Comparison of ENCODE assay signal across 8 cellular contexts in the genomic region with DNA sequence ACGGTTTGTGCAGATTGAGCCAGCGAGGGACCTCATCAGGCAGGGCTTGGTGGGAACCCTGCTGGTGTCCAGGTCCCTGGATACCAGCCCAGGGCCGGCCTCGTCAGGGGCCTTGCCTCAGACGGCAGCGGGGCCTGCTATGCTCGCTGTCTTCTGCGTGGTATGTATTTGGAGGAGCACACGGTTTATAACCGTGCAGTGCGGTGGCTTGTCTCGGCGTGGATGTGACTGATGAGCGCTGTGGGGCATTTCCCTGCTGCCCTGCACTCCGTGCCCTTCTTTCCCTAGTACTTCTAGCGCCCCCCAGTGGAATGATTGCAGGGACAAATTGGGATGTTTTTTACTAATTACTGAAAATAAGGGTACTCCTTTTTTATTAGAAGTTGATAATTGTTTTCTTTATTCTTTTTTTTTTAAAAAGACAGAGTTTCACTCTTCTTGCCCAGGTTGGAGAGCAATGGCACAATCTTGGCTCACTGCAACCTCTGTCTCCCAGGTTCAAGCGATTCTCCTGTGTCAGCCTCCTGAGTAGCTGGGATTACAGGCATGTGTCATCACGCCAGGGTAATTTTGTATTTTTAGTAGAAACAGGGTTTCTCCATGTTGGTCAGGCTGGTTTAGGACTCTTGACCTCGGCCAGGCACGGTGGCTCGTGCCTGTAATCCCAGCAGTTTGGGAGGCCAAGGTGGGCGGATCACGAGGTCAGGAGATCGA. TPM values are rescaled to one million over a fixed set of nuclear protein-coding genes. Genes with fewer than 3 reads are reported as not detected.
DNase-seq lines count a peak whose midpoint lies in the region; ATAC-seq lines count a peak whose summit lies in the region.

No MANE protein-coding gene starts in this region.

- ATAC-seq in GM19397 (IDR thresholded peaks at IDR 0.05; ENCODE audit: unreplicated experiment) = no peak

- DNase-seq in DMS 273 (lab: John Stamatoyannopoulos, UW; ENCODE audit: unreplicated experiment) (peak; percentile 62), DMS 273 treated with DMSO at 0.1 percent for 48 hours (lab: John Stamatoyannopoulos, UW) (no peak), NCI-H460 (ENCODE audit: extremely low read depth, low read depth) (peak; percentile 62), anterior cingulate cortex (lab: John Stamatoyannopoulos, UW) (peak in 31 of 58 donors; percentile 7 to 75 (median 43)), hippocampal formation (lab: John Stamatoyannopoulos, UW) (peak; percentile 34 to 61), NCI-H146 treated with DMSO at 0.1 percent for 48 hours (lab: John Stamatoyannopoulos, UW; ENCODE audit: unreplicated experiment) (no peak)
- DNase-seq in stimulated activated CD4-positive, alpha-beta T cell treated with anti-CD3 and anti-CD28 coated beads, Interleukin-2, amount 100 ng/mL, for 24 hours = peak; percentile 50 to 60

RNA-seq across cellular contexts. Expression of gene TBCD, which starts 15.3 kb away (rescaled TPM):
- 17.4 and 20.7 TPM in 2 replicates for total RNA-seq in NCI-H460 (2014; rRNA removed; shearing (Covaris generic))
- 79.5 and 104 TPM in 2 replicates for polyA plus RNA-seq in NCI-H460 (2014; cell fraction: nucleus; rRNA removed)

RNA-seq across cellular contexts. Expression of gene FN3K, which starts 31.8 kb away (rescaled TPM):
- 1.5 and 3.1 TPM in 2 replicates for total RNA-seq in NCI-H460 (2014; rRNA removed; shearing (Covaris generic))
- 0.97 and 1.2 TPM in 2 replicates for polyA plus RNA-seq in NCI-H460 (2014; cell fraction: nucleus; rRNA removed)

RNA-seq across cellular contexts. Expression of gene FN3KRP, which starts 50.7 kb away (rescaled TPM):
- total RNA-seq in NCI-H460 (2014; rRNA removed; shearing (Covaris generic)) = 10.6 and 16.4 TPM in 2 replicates
- 20.6 and 23.2 TPM in 2 replicates for polyA plus RNA-seq in NCI-H460 (2014; cell fraction: nucleus; rRNA removed)

Comparison
In these comparisons a context has a peak if more than half of its experiments do, and no peak if none do; other contexts are left out.
1. DNase-seq: peak in DMS 273 (single experiment), NCI-H460 (single experiment), anterior cingulate cortex (31 of 58), hippocampal formation (2 of 2) and stimulated activated CD4-positive, alpha-beta T cell treated with anti-CD3 and anti-CD28 coated beads, Interleukin-2, amount 100 ng/mL, for 24 hours (2 of 2); none in DMS 273 treated with DMSO at 0.1 percent for 48 hours (single experiment) and NCI-H146 treated with DMSO at 0.1 percent for 48 hours (single experiment).